Comparison of ENCODE assay signal across 23 cellular contexts in the genomic region with DNA sequence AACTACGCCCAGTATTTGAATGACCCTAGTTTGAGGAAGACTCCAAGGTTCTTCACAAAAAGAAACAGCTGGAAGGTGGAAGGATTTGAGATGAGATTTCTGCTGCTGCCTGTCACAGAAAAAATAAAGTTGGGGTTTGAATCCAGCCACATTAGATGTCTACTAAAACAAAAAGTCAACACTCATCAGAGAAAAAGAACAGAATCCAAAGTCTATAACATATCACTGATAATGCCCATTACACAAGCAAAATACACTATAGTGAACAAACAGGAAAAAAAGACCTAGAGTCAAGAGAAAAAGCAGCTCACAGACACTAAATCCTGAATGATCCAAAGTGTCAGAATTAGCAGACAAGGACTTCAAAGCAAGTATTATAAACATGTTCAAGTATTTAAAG.
"Had no signal": no experiment of that assay in that cellular context is flagged by ENCODE, and none has a peak within 500 bp of the region (broad histone marks: within the 10 kb centered on the region; RNA-seq: fewer than 3 reads in every experiment).

No MANE protein-coding gene starts in this region.

- DNase-seq: activated CD4-positive, alpha-beta memory T cell treated with anti-CD3 and anti-CD28 coated beads, Interleukin-2, amount 10 ng/mL, durations not matched to agents 7 days and 5 days; activated CD4-positive, alpha-beta T cell treated with anti-CD3 and anti-CD28 coated beads for 48 hours; activated CD4-positive, CD25-positive, alpha-beta regulatory T cell; activated gamma-delta T cell treated with Interleukin-2 at 50 U/mL for 16 hours; activated T-cell treated with anti-CD3 and anti-CD28 coated beads, Interleukin-2, amount 50 U/mL, for 4 hours; anterior cingulate cortex; caudate nucleus; heart left ventricle; left ventricle myocardium inferior; ovary; psoas muscle; right cardiac atrium; stimulated activated CD4-positive, alpha-beta T cell treated with anti-CD3 and anti-CD28 coated beads, Interleukin-15, amount 100 ng/mL, for 24 hours; stimulated activated CD4-positive, alpha-beta T cell treated with anti-CD3 and anti-CD28 coated beads, Interleukin-2, amount 100 ng/mL, for 48 hours; stimulated activated naive CD8-positive, alpha-beta T cell treated with anti-CD3 and anti-CD28 coated beads, Interleukin-15, amount 100 ng/mL, for 72 hours; transverse colon had no signal

- ATAC-seq: activated T-cell treated with anti-CD3 and anti-CD28 coated beads, Interleukin-2, amount 50 U/mL, for 4 hours; esophagus mucosa; gastroesophageal sphincter; heart left ventricle; psoas muscle; right cardiac atrium; stimulated activated naive CD8-positive, alpha-beta T cell treated with anti-CD3 and anti-CD28 coated beads, Interleukin-15, amount 100 ng/mL, for 72 hours had no signal

- H3K27ac ChIP-seq: gastroesophageal sphincter, heart left ventricle, left ventricle myocardium inferior, ovary, psoas muscle, skin epidermis, suprapubic skin, transverse colon, vagina had no signal

- H3K27ac Mint-ChIP-seq: activated CD4-positive, alpha-beta memory T cell treated with anti-CD3 and anti-CD28 coated beads, Interleukin-2, amount 10 ng/mL, durations not matched to agents 7 days and 5 days; brain; stimulated activated naive CD8-positive, alpha-beta T cell treated with anti-CD3 and anti-CD28 coated beads, Interleukin-15, amount 100 ng/mL, for 72 hours; T-helper 2 cell treated with Interferon-gamma antibody and Interleukin-4, amounts not matched to agents 5 μg/mL and 100 μg/mL, for 36 hours had no signal

- H3K27me3 Mint-ChIP-seq: activated CD4-positive, alpha-beta memory T cell treated with anti-CD3 and anti-CD28 coated beads, Interleukin-2, amount 10 ng/mL, durations not matched to agents 7 days and 5 days; brain; stimulated activated naive CD8-positive, alpha-beta T cell treated with anti-CD3 and anti-CD28 coated beads, Interleukin-15, amount 100 ng/mL, for 72 hours had no signal

- H3K9me3 ChIP-seq: gastroesophageal sphincter, left ventricle myocardium inferior, ovary, psoas muscle, suprapubic skin, transverse colon, vagina had no signal

- H3K4me1 ChIP-seq: gastroesophageal sphincter, suprapubic skin had no signal

- H3K27me3 ChIP-seq: gastroesophageal sphincter, heart left ventricle, ovary, suprapubic skin, transverse colon, vagina had no signal

- H3K9me3 Mint-ChIP-seq: activated CD4-positive, alpha-beta memory T cell treated with anti-CD3 and anti-CD28 coated beads, Interleukin-2, amount 10 ng/mL, durations not matched to agents 7 days and 5 days; activated T-cell treated with anti-CD3 and anti-CD28 coated beads, Interleukin-2, amount 50 U/mL, for 4 hours; T-helper 2 cell treated with Interferon-gamma antibody and Interleukin-4, amounts not matched to agents 5 μg/mL and 100 μg/mL, for 36 hours had no signal

- H3K4me3 ChIP-seq: gastroesophageal sphincter, heart left ventricle, left ventricle myocardium inferior, ovary, psoas muscle, skin epidermis, suprapubic skin, transverse colon, vagina had no signal

- H3K36me3 ChIP-seq: gastroesophageal sphincter, heart left ventricle, left ventricle myocardium inferior, ovary, suprapubic skin, transverse colon, vagina had no signal

- H3K4me3 Mint-ChIP-seq: activated CD4-positive, alpha-beta memory T cell treated with anti-CD3 and anti-CD28 coated beads, Interleukin-2, amount 10 ng/mL, durations not matched to agents 7 days and 5 days; activated T-cell treated with anti-CD3 and anti-CD28 coated beads, Interleukin-2, amount 50 U/mL, for 4 hours; brain; stimulated activated naive CD8-positive, alpha-beta T cell treated with anti-CD3 and anti-CD28 coated beads, Interleukin-15, amount 100 ng/mL, for 72 hours; T-helper 2 cell treated with Interferon-gamma antibody and Interleukin-4, amounts not matched to agents 5 μg/mL and 100 μg/mL, for 36 hours had no signal
